Comparison of ENCODE assay signal across 28 cellular contexts in genomic region chr2:194095359-194095758, GRCh38.
"Had no signal": no experiment of that assay in that cellular context is flagged by ENCODE, and none has a peak within 500 bp of the region (broad histone marks: within the 10 kb centered on the region; RNA-seq: fewer than 3 reads in every experiment).

No MANE protein-coding gene starts in this region.

- H3K36me3 ChIP-seq: esophagus squamous epithelium, gastroesophageal sphincter, heart left ventricle, left lung, lower lobe of right lung had no signal

- H3K4me3 ChIP-seq: coronary artery, dorsolateral prefrontal cortex, esophagus squamous epithelium, gastroesophageal sphincter, heart left ventricle, hepatocyte, left lung, lower lobe of right lung, mucosa of descending colon had no signal

- DNase-seq: dermis blood vessel endothelial cell; dorsolateral prefrontal cortex; effector CD4-positive, alpha-beta T cell; effector memory CD4-positive, alpha-beta T cell; erythroblast; esophagus squamous epithelium; foreskin fibroblast; heart left ventricle; hypothalamus; immature natural killer cell; islet precursor cell; kidney; left cardiac atrium; left lung; left ventricle myocardium superior; lower lobe of right lung; mesenchymal stem cell; mucosa of descending colon; naive B cell had no signal

- H3K4me3 Mint-ChIP-seq: immature natural killer cell, mesothelial cell of epicardium, naive B cell had no signal

- H3K4me1 Mint-ChIP-seq: immature natural killer cell, mesothelial cell of epicardium had no signal

- H3K79me2 ChIP-seq: hepatocyte had no signal

- H3K27ac ChIP-seq: coronary artery, dorsolateral prefrontal cortex, epithelial cell of prostate, esophagus squamous epithelium, gastroesophageal sphincter, heart left ventricle, hepatocyte, left lung, lower lobe of right lung had no signal

- H3K4me1 ChIP-seq: esophagus squamous epithelium, gastroesophageal sphincter, heart left ventricle, left lung, lower lobe of right lung had no signal

- H3K27me3 ChIP-seq: dorsolateral prefrontal cortex, esophagus squamous epithelium, gastroesophageal sphincter, heart left ventricle, hepatocyte, left lung had no signal

- ATAC-seq: esophagus mucosa, gastroesophageal sphincter, heart left ventricle, left cardiac atrium, left lung, left ventricle myocardium superior, lower lobe of right lung, mucosa of descending colon had no signal

- FAIRE-seq: colon, endothelial cell of umbilical vein, frontal cortex, kidney had no signal

- H3K27ac Mint-ChIP-seq: immature natural killer cell, mesothelial cell of epicardium, naive B cell had no signal

- H3K27me3 Mint-ChIP-seq: naive B cell had no signal

- H3K9me3 ChIP-seq: gastroesophageal sphincter, heart left ventricle, lower lobe of right lung, mucosa of descending colon had no signal

- H3K4me2 ChIP-seq: hepatocyte had no signal

- H2AFZ ChIP-seq: hepatocyte had no signal
